8 cellular contexts compared by ENCODE assay signal in the genomic region with DNA sequence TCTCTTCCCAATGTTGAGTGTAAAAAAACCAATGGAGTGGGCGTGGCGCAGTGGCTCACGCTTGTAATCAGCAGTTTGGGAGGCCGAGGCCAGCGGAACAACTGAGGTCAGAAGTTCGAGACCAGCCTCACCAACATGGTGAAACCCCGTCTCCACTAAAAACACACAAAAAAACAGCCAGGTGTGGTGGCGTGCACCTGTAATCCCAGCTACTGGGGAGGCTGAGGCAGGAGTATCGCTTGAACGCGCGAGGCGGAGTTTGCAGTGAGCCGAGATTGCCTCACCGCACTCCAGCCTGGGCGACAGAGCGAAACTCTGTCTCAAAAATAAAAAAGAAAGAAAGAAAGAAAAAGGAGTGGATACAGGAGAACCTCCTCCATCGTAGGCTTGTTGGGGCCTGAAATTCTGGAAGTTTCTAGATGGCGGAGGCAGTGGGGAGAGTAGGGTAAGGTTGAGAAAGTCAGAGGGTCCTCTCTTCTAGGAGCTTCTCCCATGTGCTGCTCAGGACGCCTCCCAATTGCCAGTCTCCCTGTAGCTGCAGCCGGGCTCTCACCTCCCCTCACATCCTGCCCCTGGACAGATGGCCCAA. TPM values are rescaled to one million over a fixed set of nuclear protein-coding genes. Genes with fewer than 3 reads are reported as not detected.
DNase-seq lines count a peak whose midpoint lies in the region; ATAC-seq and TF ChIP-seq lines count a peak whose summit lies in the region.

No MANE protein-coding gene starts in this region.

- H3K36me3 ChIP-seq in GM23248 (ENCODE audit: low read depth) (no peaks in the 10 kb centered on the region), SU-DHL-6 (ENCODE audit: low read length) (no peaks in the 10 kb centered on the region), gastrocnemius medialis (peaks cover 0 to 14% of the 10 kb centered on the region in 2 donors)

- H3F3A ChIP-seq in GM23248 (ENCODE audit: insufficient read depth) (no peaks in the 10 kb centered on the region), SU-DHL-6 (ENCODE audit: insufficient read depth) (peaks cover 5% of the 10 kb centered on the region; the same call in 1 of the 2 replicates)

- H3K4me2 ChIP-seq in GM23248 (ENCODE audit: unreplicated experiment) (no peak overlapping the region), SU-DHL-6 (ENCODE audit: low read depth, low read length, poor library complexity, severe bottlenecking) (peak overlapping the region; percentile 76)

- intact Hi-C loops in gastrocnemius medialis (cut with DNase I; ENCODE audit: low total_unique reads): loop anchor here (1.0 to 10.0 kb wide), 7 partner anchors 12 to 91 kb away; partner anchors contain the start of genes PRR14, ZNF688, ZNF768 and ZNF785

- DNase-seq in GM23248: no peak
- DNase-seq in fibroblast of mammary gland (ENCODE audit: low read depth): no peak
- DNase-seq in gastrocnemius medialis: no peak
- DNase-seq in stimulated activated naive CD4-positive, alpha-beta T cell (lab: John Stamatoyannopoulos, UW): no peak

- H3K9me2 ChIP-seq in GM23248 (ENCODE audit: insufficient read depth) (no peaks in the 10 kb centered on the region), SU-DHL-6 (replicated peaks; ENCODE audit: insufficient read depth, low read length) (no peaks in the 10 kb centered on the region)

- H2AFZ ChIP-seq in GM23248: peak overlapping the region; percentile 93
- H2AFZ ChIP-seq in SU-DHL-6 (ENCODE audit: low read depth, low read length, severe bottlenecking): peak overlapping the region; percentile 88

- ATAC-seq in gastrocnemius medialis (no peak), HG03469 (IDR thresholded peaks at IDR 0.05; ENCODE audit: unreplicated experiment) (no peak), HG03108 (IDR thresholded peaks at IDR 0.05; ENCODE audit: unreplicated experiment) (no peak), GM21367 (IDR thresholded peaks at IDR 0.05; ENCODE audit: unreplicated experiment) (no peak)

- H4K20me1 ChIP-seq in GM23248 (ENCODE audit: insufficient read depth): no peaks in the 10 kb centered on the region
- H4K20me1 ChIP-seq in SU-DHL-6 (ENCODE audit: low read depth, low read length): no peaks in the 10 kb centered on the region

- H3K27me3 ChIP-seq in GM23248 (replicated peaks; ENCODE audit: insufficient read depth) (no peaks in the 10 kb centered on the region), SU-DHL-6 (ENCODE audit: low read length) (no peaks in the 10 kb centered on the region), gastrocnemius medialis (no peaks in the 10 kb centered on the region)

- H3K9me3 ChIP-seq in GM23248 (ENCODE audit: low read depth): no peaks in the 10 kb centered on the region
- no peaks in the 10 kb centered on the region for H3K9me3 ChIP-seq in SU-DHL-6 (ENCODE audit: insufficient read depth, low read length)
- H3K9me3 ChIP-seq in gastrocnemius medialis: no peaks in the 10 kb centered on the region

- TF ChIP-seq CTCF in SU-DHL-6 (IDR thresholded peaks at IDR 0.05; ENCODE audit: insufficient read depth, low read length, poor library complexity, severe bottlenecking): no peak
- TF ChIP-seq CTCF in fibroblast of mammary gland (conservative IDR thresholded peaks at IDR 0.05; ENCODE audit: control insufficient read depth, insufficient read depth, low read depth, low read length): no peak
- no peak for TF ChIP-seq CTCF in gastrocnemius medialis (IDR thresholded peaks at IDR 0.05 in 4 of 5, conservative IDR thresholded peaks at IDR 0.05 in 1 of 5)

- H3K4me1 ChIP-seq in GM23248 (ENCODE audit: insufficient read depth) (no peaks in the 10 kb centered on the region), gastrocnemius medialis (peaks cover 16 to 24% of the 10 kb centered on the region in 2 donors)

- TF ChIP-seq POLR2A in gastrocnemius medialis (IDR thresholded peaks at IDR 0.05): no peak

- 79 to 80% methylated on average over 21 of the region's 21 CpGs for WGBS in GM23248 (ENCODE audit: low coverage in 1 of 2, low lambda C conversion rate in 2 of 2, missing lambda C conversion rate in 2 of 2), 2 experiments

- in situ Hi-C loops in GM23248 (cut with MboI): no loop called here
- in situ Hi-C loops in gastrocnemius medialis (cut with MboI; ENCODE audit: low sequenced_read_pairs in 4 of 4): no loop called here

- H3K4me3 ChIP-seq in GM23248: peak overlapping the region; percentile 93
- no peak overlapping the region for H3K4me3 ChIP-seq in SU-DHL-6 (ENCODE audit: insufficient read depth, low read length, poor library complexity, severe bottlenecking)
- peak overlapping the region; percentile 38 for H3K4me3 ChIP-seq in fibroblast of mammary gland (ENCODE audit: control insufficient read depth, low read depth, low read length)
- peak overlapping the region; percentile 52 to 99 (median 93) for H3K4me3 ChIP-seq in gastrocnemius medialis

- H3K27ac ChIP-seq in GM23248 (peak overlapping the region; percentile 86), SU-DHL-6 (ENCODE audit: low read depth, low read length) (peak overlapping the region; percentile 74), gastrocnemius medialis (peak overlapping the region; percentile 95 to 99 (median 98))

- H3K9ac ChIP-seq in GM23248 (peak overlapping the region; percentile 55), SU-DHL-6 (ENCODE audit: low read length) (peak overlapping the region; percentile 93)

- H3K79me2 ChIP-seq in GM23248 (ENCODE audit: insufficient read depth) (peaks cover 35% of the 10 kb centered on the region), SU-DHL-6 (ENCODE audit: insufficient read depth, low read length) (peaks cover 15% of the 10 kb centered on the region; the same call in 1 of the 2 replicates)

RNA-seq across cellular contexts. Expression of gene ZNF764, which starts 0.7 kb away (rescaled TPM):
- 3.0 and 8.8 TPM in 2 replicates for total RNA-seq in GM23248 (2014; rRNA removed; shearing (Covaris generic))
- polyA plus RNA-seq in GM23248 (2016; fragmentation: Nextera tagmentation; extraction: Ambion mirVana): 3.0 TPM in 2 replicates
- total RNA-seq in gastrocnemius medialis: 1 to 10 TPM; 3.7 to 5.5 (median 4.9) TPM

RNA-seq across cellular contexts. Expression of gene ZNF688, which starts 12.6 kb away (rescaled TPM):
- 10.4 and 33.0 TPM in 2 replicates for total RNA-seq in GM23248 (2014; rRNA removed; shearing (Covaris generic))
- 13.6 and 14.7 TPM in 2 replicates for polyA plus RNA-seq in GM23248 (2016; fragmentation: Nextera tagmentation; extraction: Ambion mirVana)
- total RNA-seq in gastrocnemius medialis: 10 to 100 TPM; 11.0 to 38.2 (median 18.5) TPM

RNA-seq across cellular contexts. Expression of gene ZNF747, which starts 24.2 kb away (rescaled TPM):
- 7.7 and 15.7 TPM in 2 replicates for total RNA-seq in GM23248 (2014; rRNA removed; shearing (Covaris generic))
- 5.4 and 6.7 TPM in 2 replicates for polyA plus RNA-seq in GM23248 (2016; fragmentation: Nextera tagmentation; extraction: Ambion mirVana)
- 10 to 100 TPM in 3 of 4 donors, 1 to 10 TPM in 1; 8.6 to 17.5 (median 13.1) TPM for total RNA-seq in gastrocnemius medialis

RNA-seq across cellular contexts. Expression of gene ZNF785, which starts 26.6 kb away (rescaled TPM):
- 9.0 TPM in 2 replicates for total RNA-seq in GM23248 (2014; rRNA removed; shearing (Covaris generic))
- 5.4 and 6.9 TPM in 2 replicates for polyA plus RNA-seq in GM23248 (2016; fragmentation: Nextera tagmentation; extraction: Ambion mirVana)
- total RNA-seq in gastrocnemius medialis: 1 to 10 TPM in 2 of 4 donors, under 1 TPM in 2; 0.70 to 3.2 (median 1.0) TPM

RNA-seq across cellular contexts. Expression of gene ZNF768, which starts 32.5 kb away (rescaled TPM):
- total RNA-seq in GM23248 (2014; rRNA removed; shearing (Covaris generic)): 35.3 and 38.4 TPM in 2 replicates
- polyA plus RNA-seq in GM23248 (2016; fragmentation: Nextera tagmentation; extraction: Ambion mirVana): 5.0 and 5.7 TPM in 2 replicates
- total RNA-seq in gastrocnemius medialis: 100 to 1,000 TPM in 1 of 4 donors, 10 to 100 TPM in 3; 39.8 to 118 (median 69.8) TPM
